ENCODE assay signal across 2 cellular contexts in the genomic region with DNA sequence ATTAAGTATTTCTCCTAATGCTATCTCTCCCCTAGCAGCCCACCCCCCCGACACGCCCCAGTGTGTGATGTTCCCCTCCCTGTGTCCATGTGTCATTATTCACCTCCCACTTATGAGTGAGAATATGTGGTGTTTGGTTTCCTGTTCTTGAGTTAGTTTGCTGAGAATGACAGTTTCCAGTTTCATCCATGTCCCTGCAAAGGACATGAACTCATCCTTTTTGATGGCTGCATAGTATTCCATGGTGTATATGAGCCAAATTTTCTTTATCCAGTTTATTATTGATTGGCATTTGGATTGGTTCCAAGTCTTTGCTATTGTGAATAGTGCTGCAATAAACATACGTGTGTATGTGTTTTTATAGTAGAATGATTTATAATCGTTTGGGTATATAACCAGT.
TF ChIP-seq lines count a peak whose summit lies in the region.

No MANE protein-coding gene starts in this region.

TF ChIP-seq in HEK293, 187 proteins besides CTCF, POLR2A, EP300 and RAD21 (continued from another document):
- TF ChIP-seq ZNF280D (tag by site-specific recombination; IDR thresholded peaks at IDR 0.05): peak; percentile 61; the same call in 1 of the 2 replicates

TF ChIP-seq in K562, 482 proteins besides CTCF, POLR2A, EP300 and RAD21 (continued from another document):
- peak; percentile 87 for TF ChIP-seq ZNF146 (CRISPR knock-in tag; IDR thresholded peaks at IDR 0.05; ENCODE audit: unreplicated experiment)
